ENCODE assay signal across 8 cellular contexts in genomic region chr1:153968400-153968799, GRCh38. TPM values are rescaled to one million over a fixed set of nuclear protein-coding genes. Genes with fewer than 3 reads are reported as not detected.
DNase-seq lines count a peak whose midpoint lies in the region; ATAC-seq, FAIRE-seq and TF ChIP-seq lines count a peak whose summit lies in the region.

No MANE protein-coding gene starts in this region.

- peaks cover 6% of the 10 kb centered on the region for H3K79me2 ChIP-seq in HepG2 (ENCODE audit: insufficient read depth, low read length)

- H4K20me1 ChIP-seq in HepG2 (ENCODE audit: insufficient read depth, low read length), result no peaks in the 10 kb centered on the region

- no peak for TF ChIP-seq EP300 in HepG2 (IDR thresholded peaks at IDR 0.05; ENCODE audit: low read depth in 2 of 2, low read length in 2 of 2)
- no peak for TF ChIP-seq EP300 in HepG2 (CRISPR knock-in tag; IDR thresholded peaks at IDR 0.05; ENCODE audit: borderline replicate concordance)

- peaks cover 52% of the 10 kb centered on the region for H3K4me1 Mint-ChIP-seq in activated T-cell treated with anti-CD3 and anti-CD28 coated beads, Interleukin-2, amount 50 U/mL, for 24 hours (ENCODE audit: low read depth)
- peaks cover 48% of the 10 kb centered on the region for H3K4me1 Mint-ChIP-seq in activated naive CD8-positive, alpha-beta T cell (ENCODE audit: low read depth)

- 7% methylated on average over 9 of the region's 13 CpGs for WGBS in HepG2 (ENCODE audit: low lambda C conversion rate)

- no peak overlapping the region for H2AFZ ChIP-seq in HepG2 (ENCODE audit: low read length)

- POLR2A ChIA-PET in HepG2 (lab: Yijun Ruan, JAX), result interaction anchor here (1.4 to 10.0 kb wide), 5 partner anchors 9 to 200 kb away, joined by 4 to 209 read pairs (median 89); partner anchors contain the start of genes CRTC2, JTB, RAB13 and RPS27

- H3K27ac ChIP-seq in HepG2 (ENCODE audit: extremely low read length, insufficient read depth, low read length), result peak overlapping the region; percentile 83
- peak overlapping the region; percentile 78 to 88 for H3K27ac ChIP-seq in tibial artery

- peak overlapping the region; percentile 98 for H3K4me2 ChIP-seq in HepG2 (ENCODE audit: low read depth, low read length)

- CTCF ChIA-PET in HepG2 (lab: Yijun Ruan, JAX; ENCODE audit: low intra/inter-chr PET ratio, low total read pairs), result no interaction called here

- intact Hi-C loops in HepG2 (cut with micrococcal nuclease; ENCODE audit: unreplicated experiment) (loop anchor here (5.0 kb wide), 1 partner anchor 171 kb away; no protein-coding TSS in a partner anchor), tibial artery (cut with DNase I; ENCODE audit: low total_unique reads) (no loop called here)

- no peak for TF ChIP-seq POLR2A in HepG2 (IDR thresholded peaks at IDR 0.05; ENCODE audit: insufficient read depth in 1 of 2, low read depth in 2 of 2, low read length in 2 of 2)

- BruUV-seq in HepG2 (replicated peaks; lab: Mats Ljungman, UMichigan), result no TSS peak

- H3K27me3 Mint-ChIP-seq in activated T-cell treated with anti-CD3 and anti-CD28 coated beads, Interleukin-2, amount 50 U/mL, for 24 hours, result no peaks in the 10 kb centered on the region
- no peaks in the 10 kb centered on the region for H3K27me3 Mint-ChIP-seq in activated naive CD8-positive, alpha-beta T cell

- peaks cover 37% of the 10 kb centered on the region for H3K36me3 Mint-ChIP-seq in activated T-cell treated with anti-CD3 and anti-CD28 coated beads, Interleukin-2, amount 50 U/mL, for 24 hours (ENCODE audit: low read depth)
- H3K36me3 Mint-ChIP-seq in activated naive CD8-positive, alpha-beta T cell, result no peaks in the 10 kb centered on the region

- TF ChIP-seq RAD21 in HepG2 (CRISPR knock-in tag; IDR thresholded peaks at IDR 0.05), result no peak

- ATAC-seq in HepG2, result no peak

- H3K4me1 ChIP-seq in HepG2 (ENCODE audit: insufficient read depth, low read length), result peaks cover 29% of the 10 kb centered on the region
- peaks cover 0 to 43% (median 27%) of the 10 kb centered on the region in 4 donors for H3K4me1 ChIP-seq in tibial artery

- H3K9me3 ChIP-seq in HepG2 (ENCODE audit: low read length) (no peaks in the 10 kb centered on the region), tibial artery (no peaks in the 10 kb centered on the region)

- peak overlapping the region; percentile 90 for H3K4me3 Mint-ChIP-seq in activated T-cell treated with anti-CD3 and anti-CD28 coated beads, Interleukin-2, amount 50 U/mL, for 24 hours
- H3K4me3 Mint-ChIP-seq in activated naive CD8-positive, alpha-beta T cell, result no peak overlapping the region

- in situ Hi-C loops in HepG2 (cut with HindIII; ENCODE audit: extremely low pct_ligation_motif_present, low pct_unique_long_range_greater_than_20kb), result no loop called here

- no peak for FAIRE-seq in HepG2 (lab: Jason Lieb, UNC)
- FAIRE-seq in RCC 7860 (lab: Jason Lieb, UNC), result no peak

- 0 out of 5 replicates have a peak, but pooled peaks cover 0 to under 1% of the 10 kb centered on the region in 2 experiments for H3K36me3 ChIP-seq in HepG2 (replicated peaks in 1 of 2; ENCODE audit: control insufficient read depth in 1 of 2, insufficient read depth in 2 of 2, low read length in 2 of 2)
- peaks cover 0 to 13% (median under 1%) of the 10 kb centered on the region in 3 donors for H3K36me3 ChIP-seq in tibial artery

- H3K27me3 ChIP-seq in HepG2 (ENCODE audit: control insufficient read depth in 1 of 2, insufficient read depth in 2 of 2, low read length in 2 of 2), result no peaks in the 10 kb centered on the region
- no peaks in the 10 kb centered on the region for H3K27me3 ChIP-seq in tibial artery

- peak overlapping the region; percentile 62 to 82 (median 72) for H3K4me3 ChIP-seq in HepG2 (replicated peaks in 1 of 3; ENCODE audit: insufficient read depth in 1 of 3, low read depth in 2 of 3, low read length in 3 of 3)
- H3K4me3 ChIP-seq in tibial artery, result peak overlapping the region; percentile 62

- no peaks in the 10 kb centered on the region for H3K9me3 Mint-ChIP-seq in activated T-cell treated with anti-CD3 and anti-CD28 coated beads, Interleukin-2, amount 50 U/mL, for 24 hours
- no peaks in the 10 kb centered on the region for H3K9me3 Mint-ChIP-seq in activated naive CD8-positive, alpha-beta T cell (ENCODE audit: low read depth)

- DNase-seq in activated T-cell treated with anti-CD3 and anti-CD28 coated beads, Interleukin-2, amount 50 U/mL, for 24 hours, result no peak
- no peak for DNase-seq in activated T-cell treated with anti-CD3 and anti-CD28 coated beads, Interleukin-2, amount 50 U/mL, for 1 hour
- DNase-seq in HepG2 (ENCODE audit: low spot score) (no peak), tibial artery (no peak), RCC 7860 (ENCODE audit: low spot score) (no peak), RPMI8226 (no peak)
- DNase-seq in stimulated activated CD4-positive, alpha-beta T cell treated with anti-CD3 and anti-CD28 coated beads, Interleukin-1b, Interleukin-23, amount 100 ng/mL, for 48 hours, result no peak

- no peak for TF ChIP-seq CTCF in HepG2 (CRISPR knock-in tag; IDR thresholded peaks at IDR 0.05)
- no peak for TF ChIP-seq CTCF in tibial artery (IDR thresholded peaks at IDR 0.05)

- peak overlapping the region; percentile 75 for H3K9ac ChIP-seq in HepG2 (ENCODE audit: insufficient read depth, low read depth, low read length)

- H3K27ac Mint-ChIP-seq in activated T-cell treated with anti-CD3 and anti-CD28 coated beads, Interleukin-2, amount 50 U/mL, for 24 hours, result peak overlapping the region; percentile 27
- peak overlapping the region; percentile 91 for H3K27ac Mint-ChIP-seq in activated naive CD8-positive, alpha-beta T cell

RNA-seq across cellular contexts. Expression of gene CREB3L4, which starts 0.7 kb away (rescaled TPM):
- 7.8 and 9.9 TPM in 2 replicates for total RNA-seq in HepG2 (2016; rRNA removed; fragmentation: Illumina TruSeq; extraction: Trizol)
- 2.6 and 3.2 TPM in 2 replicates for total RNA-seq in HepG2 (2016; cell fraction: cytosol; rRNA removed; fragmentation: Illumina TruSeq; extraction: Trizol; ENCODE audit: low read depth)
- total RNA-seq in HepG2 (2016; cell fraction: insoluble cytoplasmic fraction; rRNA removed; fragmentation: Illumina TruSeq; extraction: Trizol), result 8.3 and 10.7 TPM in 2 replicates
- 6.5 and 7.8 TPM in 2 replicates for total RNA-seq in HepG2 (2016; cell fraction: membrane; rRNA removed; fragmentation: Illumina TruSeq; extraction: Trizol)
- 8.4 and 9.8 TPM in 2 replicates for total RNA-seq in HepG2 (2016; cell fraction: nucleus; rRNA removed; fragmentation: Illumina TruSeq; extraction: Trizol)
- polyA plus RNA-seq in HepG2 (2011; rRNA removed), result 17.4 and 18.7 TPM in 2 replicates
- polyA plus RNA-seq in HepG2 (2011; cell fraction: cytosol; rRNA removed), result 13.1 and 18.4 TPM in 2 replicates
- 36.4 and 41.3 TPM in 2 replicates for polyA plus RNA-seq in HepG2 (2011; cell fraction: nucleus; rRNA removed)
- 9.7 and 10.7 TPM in 2 replicates for polyA plus RNA-seq in HepG2 (2012)
- polyA plus RNA-seq in HepG2 (2016; cell fraction: cytosol; fragmentation: Illumina TruSeq; extraction: Trizol; ENCODE audit: low read depth), result 2.0 and 2.6 TPM in 2 replicates
- polyA plus RNA-seq in HepG2 (2016; cell fraction: insoluble cytoplasmic fraction; fragmentation: Illumina TruSeq; extraction: Trizol; ENCODE audit: low read depth), result 8.4 and 10.9 TPM in 2 replicates
- polyA plus RNA-seq in HepG2 (2016; cell fraction: membrane; fragmentation: Illumina TruSeq; extraction: Trizol; ENCODE audit: low read depth), result 4.1 and 6.4 TPM in 2 replicates
- 15.7 and 16.0 TPM in 2 replicates for polyA plus RNA-seq in HepG2 (2016; cell fraction: nucleus; fragmentation: Illumina TruSeq; extraction: Trizol; ENCODE audit: insufficient read depth, low read depth)
- polyA minus RNA-seq in HepG2 (2011; rRNA and poly(A)+ RNA removed; ENCODE audit: low replicate concordance), result 22.4 and 31.3 TPM in 2 replicates
- 5.7 and 9.4 TPM in 2 replicates for polyA minus RNA-seq in HepG2 (2011; cell fraction: cytosol; rRNA and poly(A)+ RNA removed)
- 10.2 and 12.7 TPM in 2 replicates for polyA minus RNA-seq in HepG2 (2011; cell fraction: nucleus; rRNA and poly(A)+ RNA removed)

RNA-seq across cellular contexts. Expression of gene SLC39A1, which starts 5.1 kb away (rescaled TPM):
- total RNA-seq in HepG2 (2016; rRNA removed; fragmentation: Illumina TruSeq; extraction: Trizol), result 47.5 and 78.4 TPM in 2 replicates
- total RNA-seq in HepG2 (2016; cell fraction: cytosol; rRNA removed; fragmentation: Illumina TruSeq; extraction: Trizol; ENCODE audit: low read depth), result 18.4 and 21.0 TPM in 2 replicates
- 44.8 and 83.0 TPM in 2 replicates for total RNA-seq in HepG2 (2016; cell fraction: insoluble cytoplasmic fraction; rRNA removed; fragmentation: Illumina TruSeq; extraction: Trizol)
- total RNA-seq in HepG2 (2016; cell fraction: membrane; rRNA removed; fragmentation: Illumina TruSeq; extraction: Trizol), result 48.8 and 53.3 TPM in 2 replicates
- 62.5 and 68.3 TPM in 2 replicates for total RNA-seq in HepG2 (2016; cell fraction: nucleus; rRNA removed; fragmentation: Illumina TruSeq; extraction: Trizol)
- 71.2 and 80.5 TPM in 2 replicates for polyA plus RNA-seq in HepG2 (2011; rRNA removed)
- polyA plus RNA-seq in HepG2 (2011; cell fraction: cytosol; rRNA removed), result 85.8 and 89.3 TPM in 2 replicates
- 45.4 and 53.1 TPM in 2 replicates for polyA plus RNA-seq in HepG2 (2011; cell fraction: nucleus; rRNA removed)
- 45.9 and 65.4 TPM in 2 replicates for polyA plus RNA-seq in HepG2 (2012)
- 17.5 and 20.5 TPM in 2 replicates for polyA plus RNA-seq in HepG2 (2016; cell fraction: cytosol; fragmentation: Illumina TruSeq; extraction: Trizol; ENCODE audit: low read depth)
- polyA plus RNA-seq in HepG2 (2016; cell fraction: insoluble cytoplasmic fraction; fragmentation: Illumina TruSeq; extraction: Trizol; ENCODE audit: low read depth), result 42.6 and 45.0 TPM in 2 replicates
- 36.5 and 40.5 TPM in 2 replicates for polyA plus RNA-seq in HepG2 (2016; cell fraction: membrane; fragmentation: Illumina TruSeq; extraction: Trizol; ENCODE audit: low read depth)
- polyA plus RNA-seq in HepG2 (2016; cell fraction: nucleus; fragmentation: Illumina TruSeq; extraction: Trizol; ENCODE audit: insufficient read depth, low read depth), result 87.4 and 101 TPM in 2 replicates
- polyA minus RNA-seq in HepG2 (2011; rRNA and poly(A)+ RNA removed; ENCODE audit: low replicate concordance), result 112 and 159 TPM in 2 replicates
- polyA minus RNA-seq in HepG2 (2011; cell fraction: cytosol; rRNA and poly(A)+ RNA removed), result 38.9 and 39.9 TPM in 2 replicates
- 14.5 and 19.6 TPM in 2 replicates for polyA minus RNA-seq in HepG2 (2011; cell fraction: nucleus; rRNA and poly(A)+ RNA removed)

RNA-seq across cellular contexts. Expression of gene JTB, which starts 9.1 kb away (rescaled TPM):
- 66.8 and 99.2 TPM in 2 replicates for total RNA-seq in HepG2 (2016; rRNA removed; fragmentation: Illumina TruSeq; extraction: Trizol)
- total RNA-seq in HepG2 (2016; cell fraction: cytosol; rRNA removed; fragmentation: Illumina TruSeq; extraction: Trizol; ENCODE audit: low read depth), result 360 and 420 TPM in 2 replicates
- 56.2 and 94.9 TPM in 2 replicates for total RNA-seq in HepG2 (2016; cell fraction: insoluble cytoplasmic fraction; rRNA removed; fragmentation: Illumina TruSeq; extraction: Trizol)
- total RNA-seq in HepG2 (2016; cell fraction: membrane; rRNA removed; fragmentation: Illumina TruSeq; extraction: Trizol), result 294 and 339 TPM in 2 replicates
- total RNA-seq in HepG2 (2016; cell fraction: nucleus; rRNA removed; fragmentation: Illumina TruSeq; extraction: Trizol), result 49.2 and 54.2 TPM in 2 replicates
- polyA plus RNA-seq in HepG2 (2011; rRNA removed), result 90.3 and 96.7 TPM in 2 replicates
- 113 and 147 TPM in 2 replicates for polyA plus RNA-seq in HepG2 (2011; cell fraction: cytosol; rRNA removed)
- 63.3 and 75.8 TPM in 2 replicates for polyA plus RNA-seq in HepG2 (2011; cell fraction: nucleus; rRNA removed)
- 63.8 and 72.9 TPM in 2 replicates for polyA plus RNA-seq in HepG2 (2012)
- 451 and 524 TPM in 2 replicates for polyA plus RNA-seq in HepG2 (2016; cell fraction: cytosol; fragmentation: Illumina TruSeq; extraction: Trizol; ENCODE audit: low read depth)
- 64.3 and 74.6 TPM in 2 replicates for polyA plus RNA-seq in HepG2 (2016; cell fraction: insoluble cytoplasmic fraction; fragmentation: Illumina TruSeq; extraction: Trizol; ENCODE audit: low read depth)
- polyA plus RNA-seq in HepG2 (2016; cell fraction: membrane; fragmentation: Illumina TruSeq; extraction: Trizol; ENCODE audit: low read depth), result 289 and 331 TPM in 2 replicates
- polyA plus RNA-seq in HepG2 (2016; cell fraction: nucleus; fragmentation: Illumina TruSeq; extraction: Trizol; ENCODE audit: insufficient read depth, low read depth), result 87.8 and 94.9 TPM in 2 replicates
- polyA minus RNA-seq in HepG2 (2011; rRNA and poly(A)+ RNA removed; ENCODE audit: low replicate concordance), result 39.7 and 118 TPM in 2 replicates
- 23.9 and 26.3 TPM in 2 replicates for polyA minus RNA-seq in HepG2 (2011; cell fraction: cytosol; rRNA and poly(A)+ RNA removed)
- polyA minus RNA-seq in HepG2 (2011; cell fraction: nucleus; rRNA and poly(A)+ RNA removed), result 16.4 and 19.4 TPM in 2 replicates

RNA-seq across cellular contexts. Expression of gene CRTC2, which starts 10.0 kb away (rescaled TPM):
- total RNA-seq in HepG2 (2016; rRNA removed; fragmentation: Illumina TruSeq; extraction: Trizol), result 4.0 and 6.1 TPM in 2 replicates
- total RNA-seq in HepG2 (2016; cell fraction: cytosol; rRNA removed; fragmentation: Illumina TruSeq; extraction: Trizol; ENCODE audit: low read depth), result 3.0 and 4.2 TPM in 2 replicates
- total RNA-seq in HepG2 (2016; cell fraction: insoluble cytoplasmic fraction; rRNA removed; fragmentation: Illumina TruSeq; extraction: Trizol), result 3.1 and 5.5 TPM in 2 replicates
- 5.2 and 6.7 TPM in 2 replicates for total RNA-seq in HepG2 (2016; cell fraction: membrane; rRNA removed; fragmentation: Illumina TruSeq; extraction: Trizol)
- 7.2 and 9.2 TPM in 2 replicates for total RNA-seq in HepG2 (2016; cell fraction: nucleus; rRNA removed; fragmentation: Illumina TruSeq; extraction: Trizol)
- 24.2 and 26.7 TPM in 2 replicates for polyA plus RNA-seq in HepG2 (2011; rRNA removed)
- polyA plus RNA-seq in HepG2 (2011; cell fraction: cytosol; rRNA removed), result 10.1 and 12.6 TPM in 2 replicates
- polyA plus RNA-seq in HepG2 (2011; cell fraction: nucleus; rRNA removed), result 47.3 and 47.5 TPM in 2 replicates
- 14.5 and 18.4 TPM in 2 replicates for polyA plus RNA-seq in HepG2 (2012)
- polyA plus RNA-seq in HepG2 (2016; cell fraction: cytosol; fragmentation: Illumina TruSeq; extraction: Trizol; ENCODE audit: low read depth), result 4.5 and 4.8 TPM in 2 replicates
- polyA plus RNA-seq in HepG2 (2016; cell fraction: insoluble cytoplasmic fraction; fragmentation: Illumina TruSeq; extraction: Trizol; ENCODE audit: low read depth), result 9.2 and 10.0 TPM in 2 replicates
- 9.6 and 10.4 TPM in 2 replicates for polyA plus RNA-seq in HepG2 (2016; cell fraction: membrane; fragmentation: Illumina TruSeq; extraction: Trizol; ENCODE audit: low read depth)
- 37.9 and 40.4 TPM in 2 replicates for polyA plus RNA-seq in HepG2 (2016; cell fraction: nucleus; fragmentation: Illumina TruSeq; extraction: Trizol; ENCODE audit: insufficient read depth, low read depth)
- polyA minus RNA-seq in HepG2 (2011; rRNA and poly(A)+ RNA removed; ENCODE audit: low replicate concordance), result 40.4 and 54.2 TPM in 2 replicates
- 9.1 and 10.3 TPM in 2 replicates for polyA minus RNA-seq in HepG2 (2011; cell fraction: cytosol; rRNA and poly(A)+ RNA removed)
- polyA minus RNA-seq in HepG2 (2011; cell fraction: nucleus; rRNA and poly(A)+ RNA removed), result 20.5 and 25.0 TPM in 2 replicates

RNA-seq across cellular contexts. Expression of gene RAB13, which starts 17.7 kb away (rescaled TPM):
- 24.7 and 28.7 TPM in 2 replicates for total RNA-seq in HepG2 (2016; rRNA removed; fragmentation: Illumina TruSeq; extraction: Trizol)
- 27.4 and 31.6 TPM in 2 replicates for total RNA-seq in HepG2 (2016; cell fraction: cytosol; rRNA removed; fragmentation: Illumina TruSeq; extraction: Trizol; ENCODE audit: low read depth)
- total RNA-seq in HepG2 (2016; cell fraction: insoluble cytoplasmic fraction; rRNA removed; fragmentation: Illumina TruSeq; extraction: Trizol), result 26.5 and 27.5 TPM in 2 replicates
- 29.2 and 33.6 TPM in 2 replicates for total RNA-seq in HepG2 (2016; cell fraction: membrane; rRNA removed; fragmentation: Illumina TruSeq; extraction: Trizol)
- total RNA-seq in HepG2 (2016; cell fraction: nucleus; rRNA removed; fragmentation: Illumina TruSeq; extraction: Trizol), result 11.6 and 12.0 TPM in 2 replicates
- 15.9 and 16.0 TPM in 2 replicates for polyA plus RNA-seq in HepG2 (2011; rRNA removed)
- polyA plus RNA-seq in HepG2 (2011; cell fraction: cytosol; rRNA removed), result 14.9 and 19.2 TPM in 2 replicates
- 4.3 and 4.7 TPM in 2 replicates for polyA plus RNA-seq in HepG2 (2011; cell fraction: nucleus; rRNA removed)
- polyA plus RNA-seq in HepG2 (2012), result 34.3 and 42.6 TPM in 2 replicates
- polyA plus RNA-seq in HepG2 (2016; cell fraction: cytosol; fragmentation: Illumina TruSeq; extraction: Trizol; ENCODE audit: low read depth), result 61.2 and 66.8 TPM in 2 replicates
- polyA plus RNA-seq in HepG2 (2016; cell fraction: insoluble cytoplasmic fraction; fragmentation: Illumina TruSeq; extraction: Trizol; ENCODE audit: low read depth), result 52.2 and 60.0 TPM in 2 replicates
- polyA plus RNA-seq in HepG2 (2016; cell fraction: membrane; fragmentation: Illumina TruSeq; extraction: Trizol; ENCODE audit: low read depth), result 55.0 and 56.4 TPM in 2 replicates
- 31.4 and 34.6 TPM in 2 replicates for polyA plus RNA-seq in HepG2 (2016; cell fraction: nucleus; fragmentation: Illumina TruSeq; extraction: Trizol; ENCODE audit: insufficient read depth, low read depth)
- polyA minus RNA-seq in HepG2 (2011; rRNA and poly(A)+ RNA removed; ENCODE audit: low replicate concordance), result 5.1 and 19.0 TPM in 2 replicates
- polyA minus RNA-seq in HepG2 (2011; cell fraction: cytosol; rRNA and poly(A)+ RNA removed), result 4.1 and 5.2 TPM in 2 replicates
- polyA minus RNA-seq in HepG2 (2011; cell fraction: nucleus; rRNA and poly(A)+ RNA removed), result 4.8 TPM in 2 replicates
